31 cellular contexts compared by ENCODE assay signal in genomic region chr2:222949073-222949472, GRCh38.
"Had no signal": no experiment of that assay in that cellular context is flagged by ENCODE, and none has a peak within 500 bp of the region (broad histone marks: within the 10 kb centered on the region; RNA-seq: fewer than 3 reads in every experiment).

No MANE protein-coding gene starts in this region.

- H3K4me2 ChIP-seq: neural progenitor cell, smooth muscle cell had no signal

- ATAC-seq: natural killer cell; psoas muscle; right cardiac atrium; sciatic nerve; stimulated activated memory B cell treated with anti-CD40 and anti-IgM and Interleukin-4, amounts not matched to agents 10 μg/mL and 1 μg/mL and 100 μg/mL, for 72 hours; stimulated activated naive CD8-positive, alpha-beta T cell treated with anti-CD3 and anti-CD28 coated beads, Interleukin-15, amount 100 ng/mL, for 72 hours; stimulated activated naive CD8-positive, alpha-beta T cell treated with anti-CD3 and anti-CD28 coated beads, Interleukin-15, Interleukin-2, amounts not matched to agents 100 U/mL and 50 U/mL, for 24 hours; upper lobe of right lung had no signal

- H3K27ac Mint-ChIP-seq: natural killer cell; nephron; neural progenitor cell; progenitor cell of endocrine pancreas; stimulated activated memory B cell treated with anti-CD40 and anti-IgM and Interleukin-4, amounts not matched to agents 10 μg/mL and 1 μg/mL and 100 μg/mL, for 72 hours; stimulated activated naive CD8-positive, alpha-beta T cell treated with anti-CD3 and anti-CD28 coated beads, Interleukin-15, amount 100 ng/mL, for 72 hours; type B pancreatic cell had no signal

- H3K4me3 ChIP-seq: neural progenitor cell, ovary, psoas muscle, skin epidermis, smooth muscle cell, spleen, suprapubic skin, testis, tibial artery, transverse colon, upper lobe of right lung, uterus had no signal

- H3K27me3 ChIP-seq: neural progenitor cell, ovary, spleen, suprapubic skin, testis, tibial artery, transverse colon, upper lobe of right lung, uterus had no signal

- H3K27ac ChIP-seq: neural progenitor cell, ovary, parathyroid adenoma, psoas muscle, skin epidermis, spleen, suprapubic skin, testis, tibial artery, transverse colon, upper lobe of right lung, uterus had no signal

- DNase-seq: natural killer cell; occipital lobe; ovary; posterior cingulate gyrus; psoas muscle; right cardiac atrium; spleen; stimulated activated CD4-positive, alpha-beta T cell treated with anti-CD3 and anti-CD28 coated beads, Interleukin-12 subunit alpha, Interleukin-12 subunit beta, amount 100 ng/mL, for 4 hours; stimulated activated CD4-positive, alpha-beta T cell treated with anti-CD3 and anti-CD28 coated beads, Interleukin-1b, Interleukin-23, amount 100 ng/mL, for 48 hours; stimulated activated CD4-positive, alpha-beta T cell treated with anti-CD3 and anti-CD28 coated beads, Interleukin-4, amount 100 ng/mL, for 1 hour; stimulated activated CD4-positive, alpha-beta T cell treated with anti-CD3 and anti-CD28 coated beads, Interleukin-4, amount 100 ng/mL, for 4 hours; stimulated activated CD8-positive, alpha-beta memory T cell treated with anti-CD3 and anti-CD28 coated beads, Interleukin-4, amount 100 ng/mL, for 48 hours; stimulated activated naive CD4-positive, alpha-beta T cell; stimulated activated naive CD8-positive, alpha-beta T cell treated with anti-CD3 and anti-CD28 coated beads, Interleukin-15, amount 100 ng/mL, for 72 hours; stimulated activated naive CD8-positive, alpha-beta T cell treated with anti-CD3 and anti-CD28 coated beads, Interleukin-15, Interleukin-2, amounts not matched to agents 100 U/mL and 50 U/mL, for 24 hours; substantia nigra; testis; tibial artery; transverse colon; upper lobe of right lung; uterus had no signal

- H3K27me3 Mint-ChIP-seq: progenitor cell of endocrine pancreas had no signal

- H3K9me3 Mint-ChIP-seq: natural killer cell; nephron; neural progenitor cell; stimulated activated memory B cell treated with anti-CD40 and anti-IgM and Interleukin-4, amounts not matched to agents 10 μg/mL and 1 μg/mL and 100 μg/mL, for 72 hours; stimulated activated naive CD8-positive, alpha-beta T cell treated with anti-CD3 and anti-CD28 coated beads, Interleukin-15, amount 100 ng/mL, for 72 hours; type B pancreatic cell had no signal

- H3K4me3 Mint-ChIP-seq: natural killer cell; nephron; neural progenitor cell; stimulated activated memory B cell treated with anti-CD40 and anti-IgM and Interleukin-4, amounts not matched to agents 10 μg/mL and 1 μg/mL and 100 μg/mL, for 72 hours; stimulated activated naive CD8-positive, alpha-beta T cell treated with anti-CD3 and anti-CD28 coated beads, Interleukin-15, amount 100 ng/mL, for 72 hours; type B pancreatic cell had no signal

- H2AFZ ChIP-seq: neural progenitor cell, parathyroid adenoma had no signal

- H3K9ac ChIP-seq: neural progenitor cell, parathyroid adenoma had no signal

- H3K36me3 Mint-ChIP-seq: natural killer cell; neural progenitor cell; stimulated activated memory B cell treated with anti-CD40 and anti-IgM and Interleukin-4, amounts not matched to agents 10 μg/mL and 1 μg/mL and 100 μg/mL, for 72 hours; type B pancreatic cell had no signal

- H3K9me3 ChIP-seq: ovary, psoas muscle, spleen, suprapubic skin, testis, tibial artery, transverse colon, upper lobe of right lung, uterus had no signal

- H3K4me1 Mint-ChIP-seq: natural killer cell; stimulated activated memory B cell treated with anti-CD40 and anti-IgM and Interleukin-4, amounts not matched to agents 10 μg/mL and 1 μg/mL and 100 μg/mL, for 72 hours had no signal

- H3K4me1 ChIP-seq: neural progenitor cell, parathyroid adenoma, psoas muscle, spleen, suprapubic skin, testis, transverse colon, upper lobe of right lung, uterus had no signal

- H3K36me3 ChIP-seq: neural progenitor cell, ovary, spleen, suprapubic skin, tibial artery, transverse colon, upper lobe of right lung, uterus had no signal
